ENCODE assay signal across 26 cellular contexts in genomic region chr1:15983275-15983674, GRCh38. TPM values are rescaled to one million over a fixed set of nuclear protein-coding genes. Genes with fewer than 3 reads are reported as not detected.
"Had no signal": no experiment of that assay in that cellular context is flagged by ENCODE, and none has a peak within 500 bp of the region (broad histone marks: within the 10 kb centered on the region; RNA-seq: fewer than 3 reads in every experiment).

No MANE protein-coding gene starts in this region.

- H3K27me3 Mint-ChIP-seq: memory B cell had no signal

- H3K4me1 ChIP-seq: heart left ventricle, lower lobe of right lung, parathyroid adenoma, psoas muscle, sigmoid colon had no signal

- H3K27ac ChIP-seq: coronary artery, heart left ventricle, lower lobe of right lung, parathyroid adenoma, psoas muscle, sigmoid colon had no signal

- H3K36me3 Mint-ChIP-seq: memory B cell, naive B cell, type B pancreatic cell had no signal

- H3K9me3 ChIP-seq: heart left ventricle, lower lobe of right lung, psoas muscle, thyroid gland had no signal

- H3K9ac ChIP-seq: parathyroid adenoma had no signal

- H3K27me3 ChIP-seq: heart left ventricle, sigmoid colon, thyroid gland had no signal

- H3K27ac Mint-ChIP-seq: endodermal cell, memory B cell, nephron, type B pancreatic cell had no signal

- DNase-seq: effector CD4-positive, alpha-beta T cell; endodermal cell; erythroblast; heart left ventricle; hypothalamus; lower lobe of right lung; midbrain; naive B cell; occipital lobe; psoas muscle; retina; sigmoid colon; stimulated activated CD4-positive, alpha-beta T cell treated with anti-CD3 and anti-CD28 coated beads, Interleukin-2, amount 100 ng/mL, for 24 hours; stimulated activated naive CD4-positive, alpha-beta T cell treated with Interleukin-2 at 50 U/mL for 16 hours; thyroid gland had no signal

- H3K4me3 Mint-ChIP-seq: endodermal cell, memory B cell, naive B cell, nephron, type B pancreatic cell had no signal

- H3K9me3 Mint-ChIP-seq: endodermal cell, memory B cell, naive B cell had no signal

- H3K4me3 ChIP-seq: coronary artery, heart left ventricle, lower lobe of right lung, psoas muscle, sigmoid colon, skin epidermis, thyroid gland had no signal

- H2AFZ ChIP-seq: parathyroid adenoma had no signal

- H3K79me2 ChIP-seq: parathyroid adenoma had no signal

- ATAC-seq: heart left ventricle had no signal

- H3K36me3 ChIP-seq: heart left ventricle, lower lobe of right lung, sigmoid colon, thyroid gland had no signal

- H3K4me1 Mint-ChIP-seq: endodermal cell, memory B cell, naive B cell, nephron had no signal

RNA-seq across cellular contexts. Expression of gene SRARP, which starts 20.8 kb away (rescaled TPM):
- total RNA-seq: chondrocyte, endothelial cell of umbilical vein, glomerular endothelial cell, sigmoid colon had no signal
- polyA plus RNA-seq: endothelial cell of umbilical vein had no signal

RNA-seq across cellular contexts. Expression of gene HSPB7, which starts 34.6 kb away (rescaled TPM):
- total RNA-seq: dermis microvascular lymphatic vessel endothelial cell, endothelial cell of umbilical vein, frontal cortex, glomerular endothelial cell, occipital lobe had no signal
- polyA plus RNA-seq: endothelial cell of umbilical vein had no signal

RNA-seq across cellular contexts. Expression of gene CLCNKA, which starts 38.6 kb away (rescaled TPM):
- total RNA-seq: dermis microvascular lymphatic vessel endothelial cell, endothelial cell of umbilical vein, glomerular endothelial cell, occipital lobe had no signal
- polyA plus RNA-seq: endothelial cell of umbilical vein had no signal
